Comparison of ENCODE assay signal across 26 cellular contexts in genomic region chr7:89514970-89515369, GRCh38.
"Had no signal": no experiment of that assay in that cellular context is flagged by ENCODE, and none has a peak within 500 bp of the region (broad histone marks: within the 10 kb centered on the region; RNA-seq: fewer than 3 reads in every experiment).

No MANE protein-coding gene starts in this region.

- H3K27ac Mint-ChIP-seq: dendritic cell treated with granulocyte-macrophage colony-stimulating factor and Interleukin-4, amounts not matched to agents 40 ng/mL and 50 ng/mL, for 4 days; effector memory CD8-positive, alpha-beta T cell; endodermal cell; memory B cell; mesothelial cell of epicardium; naive B cell had no signal

- DNase-seq: colonic mucosa; cortex of kidney; effector CD8-positive, alpha-beta T cell; effector memory CD8-positive, alpha-beta T cell; endodermal cell; erythroblast; esophagus squamous epithelium; foreskin fibroblast; foreskin melanocyte; gastrocnemius medialis; glutamatergic neuron; head of caudate nucleus; heart right ventricle; hippocampal formation; left cardiac atrium; left lung; left ventricle myocardium superior; lower lobe of right lung; mesendoderm; mucosa of descending colon; naive B cell had no signal

- H3K9me3 ChIP-seq: colonic mucosa, esophagus squamous epithelium, gastrocnemius medialis, left lung, lower lobe of right lung had no signal

- H3K4me1 ChIP-seq: colonic mucosa, esophagus squamous epithelium, gastrocnemius medialis, heart right ventricle, left lung, lower lobe of right lung had no signal

- H3K27ac ChIP-seq: colonic mucosa, epithelial cell of prostate, esophagus squamous epithelium, gastrocnemius medialis, heart right ventricle, left lung, lower lobe of right lung had no signal

- H3K36me3 Mint-ChIP-seq: memory B cell, mesothelial cell of epicardium, naive B cell had no signal

- H3K9me3 Mint-ChIP-seq: dendritic cell treated with granulocyte-macrophage colony-stimulating factor and Interleukin-4, amounts not matched to agents 40 ng/mL and 50 ng/mL, for 4 days; endodermal cell had no signal

- H3K27me3 ChIP-seq: colonic mucosa, esophagus squamous epithelium, gastrocnemius medialis, heart right ventricle, left lung had no signal

- H3K4me3 ChIP-seq: colonic mucosa, esophagus squamous epithelium, gastrocnemius medialis, heart right ventricle, left lung, lower lobe of right lung, mucosa of descending colon had no signal

- H3K4me1 Mint-ChIP-seq: endodermal cell, memory B cell, mesothelial cell of epicardium, naive B cell had no signal

- H3K36me3 ChIP-seq: colonic mucosa, esophagus squamous epithelium, gastrocnemius medialis, heart right ventricle, left lung, lower lobe of right lung had no signal

- ATAC-seq: effector memory CD8-positive, alpha-beta T cell; esophagus mucosa; gastrocnemius medialis; heart right ventricle; left lung; left ventricle myocardium superior; lower lobe of right lung; mucosa of descending colon had no signal

- H3K4me3 Mint-ChIP-seq: dendritic cell treated with granulocyte-macrophage colony-stimulating factor and Interleukin-4, amounts not matched to agents 40 ng/mL and 50 ng/mL, for 4 days; effector memory CD8-positive, alpha-beta T cell; endodermal cell; memory B cell; mesothelial cell of epicardium; naive B cell had no signal

- H3K27me3 Mint-ChIP-seq: dendritic cell treated with granulocyte-macrophage colony-stimulating factor and Interleukin-4, amounts not matched to agents 40 ng/mL and 50 ng/mL, for 4 days; effector memory CD8-positive, alpha-beta T cell; memory B cell; naive B cell had no signal
